8 cellular contexts compared by ENCODE assay signal in genomic region chr20:50464026-50464724, GRCh38. TPM values are rescaled to one million over a fixed set of nuclear protein-coding genes. Genes with fewer than 3 reads are reported as not detected.
DNase-seq lines count a peak whose midpoint lies in the region; ATAC-seq, FAIRE-seq and TF ChIP-seq lines count a peak whose summit lies in the region.

No MANE protein-coding gene starts in this region.

- H3K27ac ChIP-seq in RWPE1 (peak overlapping the region; percentile 48), parathyroid adenoma (no peak overlapping the region)

- in situ Hi-C loops in G401 (cut with HindIII; ENCODE audit: low sequenced_read_pairs) = no loop called here

- H2AFZ ChIP-seq in parathyroid adenoma = peak overlapping the region; percentile 70

- H3K9ac ChIP-seq in parathyroid adenoma = no peak overlapping the region

- H3K27me3 ChIP-seq in parathyroid adenoma (ENCODE audit: control insufficient read depth, insufficient read depth, low read length) = no peaks in the 10 kb centered on the region

- no peaks in the 10 kb centered on the region for H3K79me2 ChIP-seq in parathyroid adenoma

- H3K4me3 ChIP-seq in parathyroid adenoma (ENCODE audit: low read depth, low read length) = no peak overlapping the region

- H3K9me3 ChIP-seq in parathyroid adenoma (ENCODE audit: control insufficient read depth, low read length) = no peaks in the 10 kb centered on the region

- POLR2A ChIA-PET in RWPE1 (lab: Yijun Ruan, JAX; ENCODE audit: low non-redundant PET) = no interaction called here

- TF ChIP-seq CTCF in RWPE1 (conservative IDR thresholded peaks at IDR 0.05; ENCODE audit: low read depth) = peak; percentile 93
- peak; percentile 84 for TF ChIP-seq CTCF in parathyroid adenoma (IDR thresholded peaks at IDR 0.05)

- CTCF ChIA-PET in RWPE1 (lab: Yijun Ruan, JAX) = interaction anchor here (0.5 to 4.3 kb wide), 30 partner anchors 46 to 745 kb away, joined by 3 to 42 read pairs (median 3); partner anchors contain the start of genes CEBPB and PTPN1

- no peaks in the 10 kb centered on the region for H3K36me3 ChIP-seq in parathyroid adenoma (ENCODE audit: control insufficient read depth, insufficient read depth, low read length)

- FAIRE-seq in frontal cortex (lab: Jason Lieb, UNC) = no peak

- peak overlapping the region; percentile 51 for H3K4me2 ChIP-seq in parathyroid adenoma (ENCODE audit: low read length)

- ATAC-seq in GM19328 (IDR thresholded peaks at IDR 0.05; ENCODE audit: unreplicated experiment) (no peak), HG03571 (IDR thresholded peaks at IDR 0.05; ENCODE audit: unreplicated experiment) (no peak)

- H3K4me1 ChIP-seq in parathyroid adenoma = peaks cover 4% of the 10 kb centered on the region

- peak; percentile 42 for DNase-seq in G401 (ENCODE audit: low spot score)
- DNase-seq in HPDE6-E6E7 (ENCODE audit: extremely low spot score) = peak; percentile 67
- peak; percentile 76 for DNase-seq in RWPE1 (ENCODE audit: low spot score)
- DNase-seq in activated effector memory CD4-positive, alpha-beta T cell treated with Interleukin-2 at 50 U/mL for 16 hours = peak; percentile 43
- peak; percentile 46 to 58 for DNase-seq in frontal cortex (ENCODE audit: low spot score in 2 of 2)

RNA-seq across cellular contexts. Expression of gene PTPN1, which starts 46.0 kb away (rescaled TPM):
- 41.1 and 46.5 TPM in 2 replicates for total RNA-seq in G401 (2014; rRNA removed; shearing (Covaris generic))
- total RNA-seq in frontal cortex = 15.9 TPM
